In the genomic region with DNA sequence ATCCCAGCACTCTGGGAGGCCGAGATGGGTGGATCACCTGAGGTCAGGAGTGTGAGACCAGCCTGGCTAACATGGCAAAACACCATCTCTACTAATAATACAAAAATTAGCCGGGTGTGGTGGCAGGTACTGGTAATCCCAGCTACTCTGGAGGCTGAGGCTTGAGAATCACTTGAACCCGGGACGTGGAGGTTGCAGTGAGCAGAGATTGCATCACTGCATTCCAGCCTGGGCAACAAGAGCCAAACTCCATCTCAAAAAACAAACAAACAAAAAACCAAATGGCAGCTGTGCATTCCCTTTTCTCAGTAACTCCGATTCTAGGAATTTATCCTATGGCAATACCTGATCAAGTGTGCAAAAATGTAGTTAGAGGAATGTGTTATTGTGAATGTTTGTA, we compare ENCODE assay signal across 22 cellular contexts. TPM values are rescaled to one million over a fixed set of nuclear protein-coding genes. Genes with fewer than 3 reads are reported as not detected.
A peak's percentile ranks its signal among the peaks of the same experiment; 100 is the strongest.
DNase-seq lines count a peak whose midpoint lies in the region; ATAC-seq, FAIRE-seq and TF ChIP-seq lines count a peak whose summit lies in the region.
"Had no signal": no experiment of that assay in that cellular context is flagged by ENCODE, and none has a peak within 500 bp of the region (broad histone marks: within the 10 kb centered on the region; RNA-seq: fewer than 3 reads in every experiment).

No MANE protein-coding gene starts in this region.

- H2BK120ac ChIP-seq in trophoblast cell (ENCODE audit: insufficient read depth, low read length, poor library complexity): no peak overlapping the region

- H2BK12ac ChIP-seq in trophoblast cell (ENCODE audit: low read length): no peak overlapping the region

- TF ChIP-seq CTCF in AG04450 (IDR thresholded peaks at IDR 0.05; ENCODE audit: low read depth, low read length): no peak
- no peak for TF ChIP-seq CTCF in K562 (IDR thresholded peaks at IDR 0.05 in 2 of 3, conservative IDR thresholded peaks at IDR 0.05 in 1 of 3; ENCODE audit: insufficient read depth in 2 of 3, low read depth in 1 of 3, low read length in 3 of 3)
- no peak for TF ChIP-seq CTCF in Caco-2 (IDR thresholded peaks at IDR 0.05; ENCODE audit: insufficient read depth in 1 of 2, low read depth in 1 of 2, low read length in 1 of 2, severe bottlenecking in 1 of 2, unreplicated experiment in 1 of 2)

- H3K79me1 ChIP-seq in trophoblast cell (ENCODE audit: low read length): peaks cover 13% of the 10 kb centered on the region

- no peaks in the 10 kb centered on the region; the same call in 1 of the 2 replicates for H3K9me3 ChIP-seq in AG04450 (ENCODE audit: control insufficient read depth, insufficient read depth, low read length)
- no peaks in the 10 kb centered on the region for H3K9me3 ChIP-seq in SJCRH30 (replicated peaks)
- no peaks in the 10 kb centered on the region for H3K9me3 ChIP-seq in K562 (replicated peaks; ENCODE audit: control insufficient read depth, insufficient read depth, low read depth, low read length)
- no peaks in the 10 kb centered on the region for H3K9me3 ChIP-seq in trophoblast cell (ENCODE audit: insufficient read depth, low read depth, low read length)
- no peaks in the 10 kb centered on the region for H3K9me3 ChIP-seq in Caco-2
- H3K9me3 ChIP-seq: A549 had no signal

- H3K27ac Mint-ChIP-seq in Caco-2 (ENCODE audit: unreplicated experiment): no peak overlapping the region
- H3K27ac Mint-ChIP-seq: H9 had no signal

- no peak overlapping the region for H3K4ac ChIP-seq in trophoblast cell (ENCODE audit: low read depth, low read length)

- ATAC-seq in K562: no peak
- ATAC-seq: A549, GM12878, HCT116 had no signal

- H2AFZ ChIP-seq in K562 (ENCODE audit: low read depth, low read length) (0 out of 2 replicates have a peak overlapping the region, but pooled peaks have one; percentile 4), trophoblast cell (ENCODE audit: insufficient read depth, low read length, poor library complexity) (no peak overlapping the region)
- H2AFZ ChIP-seq: GM23248 had no signal

- 0 out of 3 replicates have a peak, but pooled peaks cover under 1% of the 10 kb centered on the region for H3K79me2 ChIP-seq in K562 (ENCODE audit: control insufficient read depth, insufficient read depth, low read length)
- H3K79me2 ChIP-seq in trophoblast cell (ENCODE audit: control insufficient read depth, insufficient read depth, low read length, poor library complexity): peaks cover 5% of the 10 kb centered on the region

- H4K91ac ChIP-seq in trophoblast cell (ENCODE audit: low read depth, low read length): no peak overlapping the region

- no peak for DNase-seq in AG04450 (ENCODE audit: low read depth, low spot score)
- peak; percentile 36 to 38 for DNase-seq in SJCRH30
- DNase-seq in K562 (ENCODE audit: extremely low read depth in 1 of 4, low spot score in 3 of 4): no peak
- peak; percentile 66 to 68 for DNase-seq in trophoblast cell
- DNase-seq in T1000 (lab: John Stamatoyannopoulos, UW): no peak
- DNase-seq in Caco-2: no peak
- DNase-seq in activated gamma-delta T cell treated with Interleukin-2 at 50 U/mL for 16 hours: no peak
- DNase-seq in putamen (ENCODE audit: low spot score): no peak
- DNase-seq: 8988T; ACHN; C1 segment of cervical spinal cord; CD4-positive, alpha-beta memory T cell; COR-L47; DMS153; DND-41; GM23248; H9 had no signal

- in situ Hi-C loops in K562 (cut with MboI): no loop called here

- peaks cover 15% of the 10 kb centered on the region for H3K4me1 Mint-ChIP-seq in Caco-2 (ENCODE audit: low read depth, unreplicated experiment)

- CTCF ChIA-PET in AG04450 (lab: Charles Lee): interaction anchor here (0.9 to 2.8 kb wide), 3 partner anchors 38 to 133 kb away, joined by 3 to 9 read pairs (median 4); no protein-coding TSS in a partner anchor
- CTCF ChIA-PET in K562 (lab: Yijun Ruan, JAX; ENCODE audit: low intra/inter-chr PET ratio): no interaction called here
- CTCF ChIA-PET in Caco-2 (lab: Charles Lee): no interaction called here

- 18% methylated on average over 5 of the region's 5 CpGs for WGBS in K562 (ENCODE audit: insufficient coverage, low coverage, missing lambda C conversion rate)
- no CpG with 5 or more reads among the region's 5 CpGs for WGBS in trophoblast cell (ENCODE audit: extremely low coverage, insufficient coverage, insufficient read length)

- H3K27me3 Mint-ChIP-seq in Caco-2 (ENCODE audit: insufficient read depth, unreplicated experiment): peaks cover 4% of the 10 kb centered on the region

- no peaks in the 10 kb centered on the region for H3K9me1 ChIP-seq in K562 (ENCODE audit: control insufficient read depth, insufficient read depth, low read length)

- H3K27me3 ChIP-seq in AG04450 (ENCODE audit: control insufficient read depth, insufficient read depth, low read length): peaks cover 9% of the 10 kb centered on the region
- H3K27me3 ChIP-seq in SJCRH30: no peaks in the 10 kb centered on the region
- peaks cover 6 to 10% of the 10 kb centered on the region in 2 experiments; a peak in 1 of 5 replicates for H3K27me3 ChIP-seq in K562 (ENCODE audit: control insufficient read depth in 2 of 2, insufficient read depth in 2 of 2, low read length in 2 of 2)
- H3K27me3 ChIP-seq in trophoblast cell (ENCODE audit: insufficient read depth, low read length): no peaks in the 10 kb centered on the region
- H3K27me3 ChIP-seq in Caco-2 (replicated peaks; ENCODE audit: control insufficient read depth, insufficient read depth, low read length): no peaks in the 10 kb centered on the region

- H3K4me1 ChIP-seq in SJCRH30 (peaks cover 29% of the 10 kb centered on the region), K562 (replicated peaks in 1 of 2; ENCODE audit: control insufficient read depth in 2 of 2, insufficient read depth in 2 of 2, low read length in 2 of 2) (peaks cover 5 to 16% of the 10 kb centered on the region in 2 experiments; a peak in 3 of 5 replicates), trophoblast cell (ENCODE audit: control insufficient read depth in 1 of 2, insufficient read depth in 2 of 2, low read length in 2 of 2) (peaks cover 7 to 8% of the 10 kb centered on the region in 2 experiments), Caco-2 (peaks cover 20% of the 10 kb centered on the region)

- no peak overlapping the region for H3K4me3 Mint-ChIP-seq in Caco-2 (ENCODE audit: unreplicated experiment)
- H3K4me3 Mint-ChIP-seq: CD4-positive, alpha-beta memory T cell; H9 had no signal

- H3K14ac ChIP-seq in trophoblast cell (ENCODE audit: low read length): no peak overlapping the region

- H3K4me3 ChIP-seq in AG04450 (ENCODE audit: low read depth, low read length) (no peak overlapping the region), SJCRH30 (no peak overlapping the region), K562 (no peak overlapping the region), trophoblast cell (ENCODE audit: low read depth, low read length) (no peak overlapping the region), Caco-2 (ENCODE audit: low read depth, low read length) (no peak overlapping the region)
- H3K4me3 ChIP-seq: A549, GM12878, GM23248 had no signal

- no peak for FAIRE-seq in K562 (lab: Jason Lieb, UNC)
- FAIRE-seq: A549, G401.6, GM12878, GM19239 had no signal

- no peaks in the 10 kb centered on the region for H3K36me3 ChIP-seq in SJCRH30
- H3K36me3 ChIP-seq in K562 (ENCODE audit: control insufficient read depth, insufficient read depth, low read length): no peaks in the 10 kb centered on the region
- H3K36me3 ChIP-seq in trophoblast cell (ENCODE audit: control insufficient read depth in 1 of 2, insufficient read depth in 2 of 2, low read length in 2 of 2): no peaks in the 10 kb centered on the region
- no peaks in the 10 kb centered on the region for H3K36me3 ChIP-seq in Caco-2 (ENCODE audit: control insufficient read depth, insufficient read depth, low read length)

- TF ChIP-seq RAD21 in K562 (CRISPR knock-in tag; conservative IDR thresholded peaks at IDR 0.05 in 1 of 2, IDR thresholded peaks at IDR 0.05 in 1 of 2): no peak

- no peak overlapping the region for H3K4me2 ChIP-seq in K562 (ENCODE audit: insufficient read depth, low read length)
- no peak overlapping the region for H3K4me2 ChIP-seq in trophoblast cell (ENCODE audit: low read length)
- H3K4me2 ChIP-seq: A549 had no signal

- POLR2A ChIA-PET in AG04450 (lab: Yijun Ruan, JAX) (interaction anchor here (0.6 to 0.8 kb wide), 2 partner anchors 61 to 98 kb away, joined by 3 read pairs; no protein-coding TSS in a partner anchor), K562 (lab: Yijun Ruan, JAX) (interaction anchor here (0.8 kb wide), 1 partner anchor 318 kb away, joined by 5 read pairs; no protein-coding TSS in a partner anchor), Caco-2 (lab: Charles Lee) (no interaction called here)

- no peak overlapping the region for H3K23ac ChIP-seq in trophoblast cell (ENCODE audit: low read length)

- no peak overlapping the region for H2AK5ac ChIP-seq in trophoblast cell (ENCODE audit: low read length)

- no peak overlapping the region for H4K8ac ChIP-seq in trophoblast cell (ENCODE audit: low read depth, low read length)

- no peak overlapping the region for H4K12ac ChIP-seq in trophoblast cell (ENCODE audit: low read depth, low read length)

- no peak overlapping the region for H2BK5ac ChIP-seq in trophoblast cell (ENCODE audit: low read depth, low read length, poor library complexity)

- H3K9ac ChIP-seq in K562 (ENCODE audit: insufficient read depth in 1 of 2, low read depth in 2 of 2, low read length in 2 of 2) (no peak overlapping the region), trophoblast cell (ENCODE audit: low read length) (no peak overlapping the region)
- H3K9ac ChIP-seq: GM23248 had no signal

- no peaks in the 10 kb centered on the region for H3K9me3 Mint-ChIP-seq in Caco-2 (ENCODE audit: unreplicated experiment)
- H3K9me3 Mint-ChIP-seq: H9 had no signal

- no peaks in the 10 kb centered on the region for H4K20me1 ChIP-seq in K562 (replicated peaks; ENCODE audit: control insufficient read depth, insufficient read depth, low read length)

- no peak overlapping the region for H3K18ac ChIP-seq in trophoblast cell (ENCODE audit: low read length)

- TF ChIP-seq EP300 in K562 (IDR thresholded peaks at IDR 0.05; ENCODE audit: low read length): no peak

- H3K27ac ChIP-seq in AG04450 (ENCODE audit: low read depth, low read length): peak overlapping the region; percentile 39
- H3K27ac ChIP-seq in SJCRH30: peak overlapping the region; percentile 17; the same call in 1 of the 2 replicates
- H3K27ac ChIP-seq in K562 (ENCODE audit: extremely low read depth, low read depth, low read length): no peak overlapping the region
- H3K27ac ChIP-seq in trophoblast cell (ENCODE audit: low read depth, low read length): no peak overlapping the region
- H3K27ac ChIP-seq: A549, GM23248 had no signal

- BruUV-seq in K562 (replicated peaks; lab: Mats Ljungman, UMichigan) (no TSS peak), Caco-2 (replicated peaks; lab: Mats Ljungman, UMichigan) (no TSS peak)

- TF ChIP-seq POLR2A in K562 (conservative IDR thresholded peaks at IDR 0.05): no peak

- intact Hi-C loops in K562 (cut with micrococcal nuclease) (no loop called here), Caco-2 (cut with micrococcal nuclease; ENCODE audit: unreplicated experiment) (no loop called here)

- H3K36me3 Mint-ChIP-seq in Caco-2 (ENCODE audit: insufficient read depth, unreplicated experiment): peaks cover 9% of the 10 kb centered on the region
- H3K36me3 Mint-ChIP-seq: CD4-positive, alpha-beta memory T cell had no signal

RNA-seq across cellular contexts. Expression of a gene that starts 4.7 kb away (rescaled TPM):
- polyA plus RNA-seq in AG04450 (2011; rRNA removed): 0.55 and 0.64 TPM in 2 replicates
- polyA minus RNA-seq in AG04450 (2011; rRNA and poly(A)+ RNA removed): 1.9 and 2.2 TPM in 2 replicates
- 0.48 and 0.79 TPM in 2 replicates for total RNA-seq in SJCRH30 (2014; rRNA removed; shearing (Covaris generic))
- total RNA-seq in K562 (2011; cell fraction: chromatin; rRNA removed; ENCODE audit: low replicate concordance): 15.0 and 18.7 TPM in 2 replicates
- total RNA-seq in K562 (2011; cell fraction: nucleolus; rRNA removed): 7.2 and 9.7 TPM in 2 replicates
- 10.6 and 15.3 TPM in 2 replicates for total RNA-seq in K562 (2011; cell fraction: nucleoplasm; rRNA removed)
- total RNA-seq in K562 (2014; rRNA removed): 4.2 and 4.5 TPM in 2 replicates
- 5.1 and 5.4 TPM in 2 replicates for total RNA-seq in K562 (2014; rRNA removed; fragmentation: Illumina TruSeq; extraction: Trizol)
- total RNA-seq in K562 (2015; rRNA removed; fragmentation: Illumina TruSeq; extraction: Trizol): 3.2 and 3.4 TPM in 2 replicates
- 4.6 and 5.5 TPM in 2 replicates for total RNA-seq in K562 (2021)
- 6.1 and 6.5 TPM in 2 replicates for polyA plus RNA-seq in K562 (2011; rRNA removed)
- 1.2 and 3.5 TPM in 2 replicates for polyA plus RNA-seq in K562 (2011; cell fraction: cytosol; rRNA removed)
- 18.4 and 19.2 TPM in 2 replicates for polyA plus RNA-seq in K562 (2011; cell fraction: nucleus; rRNA removed)
- 2.1 and 7.1 TPM in 2 replicates for polyA plus RNA-seq in K562 (2012)
- 4.4 and 5.0 TPM in 2 replicates for polyA plus RNA-seq in K562 (2014; fragmentation: Illumina TruSeq; extraction: Trizol)
- polyA plus RNA-seq in K562 (2014; fragmentation: Nextera tagmentation; extraction: Ambion mirVana): 1 to 10 TPM; 1.7 to 1.9 TPM
- 4.7 and 5.8 TPM in 2 replicates for polyA plus RNA-seq in K562 (2014; rRNA removed)
- polyA minus RNA-seq in K562 (2011; rRNA and poly(A)+ RNA removed): 9.8 and 10.6 TPM in 2 replicates
- polyA minus RNA-seq in K562 (2011; cell fraction: cytosol; rRNA and poly(A)+ RNA removed): 2.2 and 2.6 TPM in 2 replicates
- polyA minus RNA-seq in K562 (2011; cell fraction: nucleus; rRNA and poly(A)+ RNA removed): 9.3 and 13.6 TPM in 2 replicates
- 83.2 and 86.1 TPM in 2 replicates for polyA plus RNA-seq in trophoblast cell (2013)
- total RNA-seq in Caco-2 (2022): 10.5 and 11.6 TPM in 2 replicates

Comparison
In these comparisons a context has a peak if more than half of its experiments do, and no peak if none do; other contexts are left out.
1. DNase-seq: peak in SJCRH30 (2 of 2) and trophoblast cell (2 of 2); none in AG04450 (single experiment), K562 (0 of 4), T1000 (single experiment), Caco-2 (0 of 2), activated gamma-delta T cell treated with Interleukin-2 at 50 U/mL for 16 hours (single experiment) and putamen (single experiment).
2. H3K27ac ChIP-seq: peak in AG04450 (single experiment) and SJCRH30 (single experiment); none in K562 (single experiment) and trophoblast cell (single experiment).